In genomic region chr3:9843715-9844438, GRCh38 we compare ENCODE assay signal across 8 cellular contexts. TPM values are rescaled to one million over a fixed set of nuclear protein-coding genes. Genes with fewer than 3 reads are reported as not detected.
DNase-seq lines count a peak whose midpoint lies in the region; ATAC-seq and TF ChIP-seq lines count a peak whose summit lies in the region.

Gene RPUSD3, minus strand, starts transcription at chr3:9844008. Its CDS starts 18 bp downstream, at chr3:9843990.

- H3K4me1 Mint-ChIP-seq in endothelial cell (ENCODE audit: unreplicated experiment) = peaks cover 9% of the 10 kb centered on the region

- peak within 1 kb of the TSS; percentile 76 for H2AFZ ChIP-seq in OCI-LY3 (ENCODE audit: low read depth, low read length)

- H3K27ac ChIP-seq in OCI-LY3 (ENCODE audit: low read length) = peak within 1 kb of the TSS; percentile 27

- no peaks in the 10 kb centered on the region for H3K27me3 ChIP-seq in OCI-LY3 (ENCODE audit: low read depth, low read length)

- DNase-seq in COR-L47 (lab: John Stamatoyannopoulos, UW) (peak; percentile 68), HUDEP-2 (lab: John Stamatoyannopoulos, UW; ENCODE audit: unreplicated experiment in 76 of 76) (peak in 75 of 76 experiments; percentile 56 to 98 (median 92)), endothelial cell (ENCODE audit: low spot score) (peak; percentile 99), midbrain (lab: John Stamatoyannopoulos, UW) (peak; percentile 98)
- peak; percentile 99 for DNase-seq in activated CD8-positive, alpha-beta memory T cell treated with anti-CD3 and anti-CD28 coated beads, Interleukin-2, amount 50 U/mL, for 48 hours
- DNase-seq in stimulated activated CD8-positive, alpha-beta memory T cell treated with anti-CD3 and anti-CD28 coated beads, Interleukin-2, amount 100 ng/mL, for 1 hour (ENCODE audit: low read depth in 2 of 2) = peak; percentile 91 to 94

- H3K79me2 ChIP-seq in OCI-LY3 (ENCODE audit: low read length) = peaks cover 16% of the 10 kb centered on the region

- H3K4me2 ChIP-seq in OCI-LY3 (ENCODE audit: low read length) = peak within 1 kb of the TSS; percentile 93

- H3K4me1 ChIP-seq in OCI-LY3 (ENCODE audit: low read length) = peaks cover 21% of the 10 kb centered on the region

- peaks cover 12% of the 10 kb centered on the region for H3K36me3 Mint-ChIP-seq in endothelial cell (ENCODE audit: low read depth, unreplicated experiment)

- peak within 1 kb of the TSS; percentile 95 for H3K4me3 Mint-ChIP-seq in endothelial cell (ENCODE audit: unreplicated experiment)

- no peaks in the 10 kb centered on the region for H3K27me3 Mint-ChIP-seq in endothelial cell (ENCODE audit: unreplicated experiment)

- H3K36me3 ChIP-seq in OCI-LY3 (replicated peaks; ENCODE audit: low read depth, low read length) = peaks cover 20% of the 10 kb centered on the region

- no peaks in the 10 kb centered on the region for H3K9me3 ChIP-seq in OCI-LY3 (ENCODE audit: insufficient read depth, low read length)

- no peaks in the 10 kb centered on the region for H3K9me3 Mint-ChIP-seq in endothelial cell (ENCODE audit: unreplicated experiment)

- peak within 1 kb of the TSS; percentile 98 for H3K4me3 ChIP-seq in OCI-LY3 (ENCODE audit: low read length)

- peak; percentile 97 for ATAC-seq in GM21367 (IDR thresholded peaks at IDR 0.05; ENCODE audit: unreplicated experiment)

- peak within 1 kb of the TSS; percentile 85 for H3K9ac ChIP-seq in OCI-LY3 (ENCODE audit: low read length)

- H3K27ac Mint-ChIP-seq in endothelial cell (ENCODE audit: unreplicated experiment) = peak within 1 kb of the TSS; percentile 52

- TF ChIP-seq CTCF in OCI-LY3 (IDR thresholded peaks at IDR 0.05; ENCODE audit: low read depth, low read length) (no peak), endothelial cell (IDR thresholded peaks at IDR 0.05; ENCODE audit: unreplicated experiment) (no peak)

- H4K20me1 ChIP-seq in OCI-LY3 (ENCODE audit: insufficient read depth, low read length) = no peaks in the 10 kb centered on the region

RNA-seq across cellular contexts. Expression of gene RPUSD3, which starts in this region (rescaled TPM):
- 43.5 TPM for total RNA-seq in endothelial cell (ENCODE audit: unreplicated experiment)

Comparison
In these comparisons a context has a peak if more than half of its experiments do, and no peak if none do; other contexts are left out.
1. Peak in every context shown above with its lines: DNase-seq, ATAC-seq, H3K4me3 ChIP-seq and H3K27ac ChIP-seq.